29 cellular contexts compared by ENCODE assay signal in the genomic region with DNA sequence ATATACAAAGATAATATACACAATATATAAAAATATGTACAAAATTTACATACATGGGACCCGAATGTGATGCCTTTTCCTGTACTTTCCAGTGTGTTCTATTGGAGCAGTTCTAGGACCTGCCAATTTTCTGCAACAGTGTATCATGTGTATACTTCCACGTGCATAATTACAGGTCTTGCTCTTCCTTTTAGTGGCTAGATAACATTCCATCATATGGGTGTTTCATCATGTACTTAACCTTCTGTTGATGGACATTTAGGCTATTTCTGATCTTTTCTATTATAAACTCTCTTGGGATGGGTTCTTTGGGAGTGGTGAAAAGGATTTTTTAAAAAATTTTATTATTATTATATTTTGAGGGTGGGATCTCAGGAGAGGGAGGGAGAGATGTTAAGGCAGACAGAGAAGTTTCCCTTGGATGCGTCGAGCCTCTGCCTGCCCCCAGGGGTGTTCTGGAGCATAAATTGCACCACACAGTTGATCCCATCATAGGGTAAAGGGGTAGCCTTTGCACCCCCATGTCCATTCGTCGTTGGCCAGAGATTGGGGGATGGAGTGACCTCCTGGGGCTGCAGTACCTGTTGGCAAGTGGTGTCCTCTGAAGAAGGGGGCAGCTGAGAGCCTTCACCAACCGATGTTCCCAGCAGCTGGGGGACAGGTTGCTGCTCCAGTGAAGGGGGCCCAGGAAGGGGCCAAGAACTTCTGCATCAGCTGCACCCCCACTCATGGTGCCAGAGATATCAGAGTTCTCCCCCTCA.
"Had no signal": no experiment of that assay in that cellular context is flagged by ENCODE, and none has a peak within 500 bp of the region (broad histone marks: within the 10 kb centered on the region; RNA-seq: fewer than 3 reads in every experiment).

No MANE protein-coding gene starts in this region.

- H3K27ac Mint-ChIP-seq: activated CD8-positive, alpha-beta T cell treated with anti-CD3 and anti-CD28 coated beads, Interleukin-2, amount 10 ng/mL, durations not matched to agents 7 days and 5 days; activated naive CD4-positive, alpha-beta T cell treated with anti-CD3 and anti-CD28 coated beads, Interleukin-2, amount 10 ng/mL, durations not matched to agents 7 days and 5 days; activated naive CD8-positive, alpha-beta T cell; activated naive CD8-positive, alpha-beta T cell treated with anti-CD3 and anti-CD28 coated beads, Interleukin-2, amount 50 U/mL, for 24 hours; brain; T-cell; T-helper 17 cell had no signal

- H3K27ac ChIP-seq: KMS-11, Peyer's patch, WERI-Rb-1 had no signal

- H3K36me3 Mint-ChIP-seq: activated naive CD4-positive, alpha-beta T cell treated with anti-CD3 and anti-CD28 coated beads, Interleukin-2, amount 10 ng/mL, durations not matched to agents 7 days and 5 days; activated naive CD8-positive, alpha-beta T cell; brain; T-cell had no signal

- H3K9me3 Mint-ChIP-seq: activated naive CD4-positive, alpha-beta T cell treated with anti-CD3 and anti-CD28 coated beads, Interleukin-2, amount 10 ng/mL, durations not matched to agents 7 days and 5 days; activated naive CD8-positive, alpha-beta T cell treated with anti-CD3 and anti-CD28 coated beads, Interleukin-2, amount 50 U/mL, for 24 hours; brain; T-cell had no signal

- ATAC-seq: activated CD8-positive, alpha-beta T cell treated with anti-CD3 and anti-CD28 coated beads, Interleukin-2, amount 10 ng/mL, durations not matched to agents 7 days and 5 days; activated naive CD8-positive, alpha-beta T cell treated with anti-CD3 and anti-CD28 coated beads, Interleukin-2, amount 50 U/mL, for 24 hours; Right ventricle myocardium inferior; T-cell; T-helper 17 cell had no signal

- H3K9me3 ChIP-seq: Peyer's patch had no signal

- H3K36me3 ChIP-seq: Peyer's patch, WERI-Rb-1 had no signal

- H3K4me3 Mint-ChIP-seq: activated CD8-positive, alpha-beta T cell treated with anti-CD3 and anti-CD28 coated beads, Interleukin-2, amount 10 ng/mL, durations not matched to agents 7 days and 5 days; activated naive CD4-positive, alpha-beta T cell treated with anti-CD3 and anti-CD28 coated beads, Interleukin-2, amount 10 ng/mL, durations not matched to agents 7 days and 5 days; activated naive CD8-positive, alpha-beta T cell; activated naive CD8-positive, alpha-beta T cell treated with anti-CD3 and anti-CD28 coated beads, Interleukin-2, amount 50 U/mL, for 24 hours; brain; T-cell; T-helper 17 cell had no signal

- FAIRE-seq: bronchial epithelial cell had no signal

- DNase-seq: activated CD4-positive, alpha-beta T cell treated with anti-CD3 and anti-CD28 coated beads for 1 hour; activated CD4-positive, alpha-beta T cell treated with anti-CD3 and anti-CD28 coated beads for 48 hours; activated CD4-positive, CD25-positive, alpha-beta regulatory T cell; activated CD8-positive, alpha-beta memory T cell treated with anti-CD3 and anti-CD28 coated beads, Interleukin-2, amount 50 U/mL, for 4 hours; activated CD8-positive, alpha-beta T cell treated with anti-CD3 and anti-CD28 coated beads, Interleukin-2, amount 10 ng/mL, durations not matched to agents 7 days and 5 days; activated effector memory CD4-positive, alpha-beta T cell treated with Interleukin-2 at 50 U/mL for 16 hours; activated naive CD4-positive, alpha-beta T cell treated with anti-CD3 and anti-CD28 coated beads, Interleukin-2, amount 10 ng/mL, durations not matched to agents 7 days and 5 days; activated naive CD8-positive, alpha-beta T cell treated with anti-CD3 and anti-CD28 coated beads, Interleukin-2, amount 50 U/mL, for 24 hours; activated T-cell treated with anti-CD3 and anti-CD28 coated beads, Interleukin-2, amount 50 U/mL, for 48 hours; anterior cingulate cortex; central memory CD4-positive, alpha-beta T cell; NCI-H1092 treated with DMSO at 0.1 percent for 48 hours; NCI-H1417 treated with DMSO at 0.1 percent for 48 hours; NCI-H187 treated with DMSO at 0.1 percent for 48 hours; NCI-H2081; NCI-H2171 treated with DMSO at 0.1 percent for 48 hours; NCI-H345; NCI-H524 treated with DMSO at 0.1 percent for 48 hours; Peyer's patch; RPMI8226; SIG-M5; T-helper 17 cell; WERI-Rb-1 had no signal

- H3K4me3 ChIP-seq: Peyer's patch had no signal

- H3K27me3 ChIP-seq: Peyer's patch had no signal
